In genomic region chr16:57734925-57735754, GRCh38 we compare ENCODE assay signal across 8 cellular contexts.
DNase-seq lines count a peak whose midpoint lies in the region; ATAC-seq and TF ChIP-seq lines count a peak whose summit lies in the region.

No MANE protein-coding gene starts in this region.

- DNase-seq in AG09319 (ENCODE audit: extremely low read depth, low read depth) (peak; percentile 100), NCI-H345 (lab: John Stamatoyannopoulos, UW) (peak; percentile 99), inferior parietal cortex (ENCODE audit: extremely low spot score) (peak; percentile 100), smooth muscle cell of the brain vasculature (ENCODE audit: low read depth, low spot score) (peak; percentile 100)
- peak; percentile 94 to 98 (median 96) for DNase-seq in activated CD4-positive, CD25-positive, alpha-beta regulatory T cell (lab: John Stamatoyannopoulos, UW)
- peak; percentile 95 to 98 for DNase-seq in central memory CD8-positive, alpha-beta T cell (ENCODE audit: low spot score in 2 of 2)

- peak overlapping the region; percentile 95 for H3K4me3 Mint-ChIP-seq in central memory CD8-positive, alpha-beta T cell

- peaks cover 20% of the 10 kb centered on the region for H3K4me1 Mint-ChIP-seq in central memory CD8-positive, alpha-beta T cell

- ATAC-seq in GM19025 (IDR thresholded peaks at IDR 0.05; ENCODE audit: low read depth, unreplicated experiment) (peak; percentile 86), HG03280 (IDR thresholded peaks at IDR 0.05; ENCODE audit: unreplicated experiment) (peak; percentile 87)
- ATAC-seq in central memory CD8-positive, alpha-beta T cell (replicated peaks; ENCODE audit: extremely low read depth, poor library complexity, severe bottlenecking), result peak; percentile 87

- H3K27me3 Mint-ChIP-seq in central memory CD8-positive, alpha-beta T cell, result no peaks in the 10 kb centered on the region

- TF ChIP-seq CTCF in AG09319 (IDR thresholded peaks at IDR 0.05; ENCODE audit: low read depth, low read length), result no peak

- H3K27ac Mint-ChIP-seq in central memory CD8-positive, alpha-beta T cell (ENCODE audit: low read depth), result peak overlapping the region; percentile 91

- H3K36me3 Mint-ChIP-seq in central memory CD8-positive, alpha-beta T cell (ENCODE audit: insufficient read depth), result peaks cover 18% of the 10 kb centered on the region

- H3K9me3 Mint-ChIP-seq in central memory CD8-positive, alpha-beta T cell, result no peaks in the 10 kb centered on the region

Comparison
In these comparisons a context has a peak if more than half of its experiments do, and no peak if none do; other contexts are left out.
1. Peak in every context shown above with its lines: DNase-seq and ATAC-seq.